9 cellular contexts compared by ENCODE assay signal in genomic region chr7:55130079-55130476, GRCh38.
DNase-seq lines count a peak whose midpoint lies in the region; ATAC-seq and TF ChIP-seq lines count a peak whose summit lies in the region.
"Had no signal": no experiment of that assay in that cellular context is flagged by ENCODE, and none has a peak within 500 bp of the region (broad histone marks: within the 10 kb centered on the region; RNA-seq: fewer than 3 reads in every experiment).

No MANE protein-coding gene starts in this region.

- H2AFZ ChIP-seq in GM23338 (no peak overlapping the region), SK-N-SH (ENCODE audit: low read depth) (no peak overlapping the region)

- H4K20me1 ChIP-seq in GM23338 (replicated peaks; ENCODE audit: insufficient read depth) (no peaks in the 10 kb centered on the region), SK-N-SH (ENCODE audit: insufficient read depth) (no peaks in the 10 kb centered on the region)

- H3K4me3 Mint-ChIP-seq in GM23338 = no peak overlapping the region
- H3K4me3 Mint-ChIP-seq in naive thymus-derived CD8-positive, alpha-beta T cell = no peak overlapping the region
- H3K4me3 Mint-ChIP-seq: T-helper 17 cell had no signal

- H3K4me1 ChIP-seq in GM23338 (ENCODE audit: insufficient read depth) = peaks cover 17% of the 10 kb centered on the region
- peaks cover 71 to 74% of the 10 kb centered on the region in 2 experiments for H3K4me1 ChIP-seq in SK-N-SH (ENCODE audit: control insufficient read depth in 1 of 2, insufficient read depth in 2 of 2, low read depth in 1 of 2, low read length in 1 of 2)
- peaks cover 95% of the 10 kb centered on the region for H3K4me1 ChIP-seq in left ventricle myocardium inferior

- H3K9me3 Mint-ChIP-seq in GM23338 = no peaks in the 10 kb centered on the region
- H3K9me3 Mint-ChIP-seq in naive thymus-derived CD8-positive, alpha-beta T cell = no peaks in the 10 kb centered on the region

- H3F3A ChIP-seq in GM23338 (replicated peaks; ENCODE audit: low read depth) (no peaks in the 10 kb centered on the region), SK-N-SH (replicated peaks; ENCODE audit: insufficient read depth) (peaks cover 79% of the 10 kb centered on the region)

- H3K27ac ChIP-seq in GM23338 (ENCODE audit: low read depth) (peak overlapping the region; percentile 45; the same call in 1 of the 2 replicates), SK-N-SH (ENCODE audit: low read depth in 2 of 2, low read length in 1 of 2) (peak overlapping the region; percentile 90 to 100), left ventricle myocardium inferior (replicated peaks) (peak overlapping the region; percentile 81)

- TF ChIP-seq EP300 in SK-N-SH (IDR thresholded peaks at IDR 0.05; ENCODE audit: borderline replicate concordance in 1 of 2, low read depth in 1 of 2, low read length in 1 of 2) = 0 out of 4 replicates have a peak, but pooled peaks of 1 of the 2 experiments have one; percentile 6

- POLR2A ChIA-PET in SK-N-SH (lab: Yijun Ruan, JAX) = interaction anchor here (0.6 kb wide), 1 partner anchor 21 kb away, joined by 3 read pairs; no protein-coding TSS in a partner anchor
- POLR2A ChIA-PET in naive thymus-derived CD8-positive, alpha-beta T cell (lab: Charles Lee) = no interaction called here

- no peak for TF ChIP-seq CTCF in GM23338 (conservative IDR thresholded peaks at IDR 0.05; ENCODE audit: low read depth in 2 of 2)
- TF ChIP-seq CTCF in SK-N-SH (IDR thresholded peaks at IDR 0.05) = no peak; the same call in 1 of the 2 replicates
- TF ChIP-seq CTCF in left ventricle myocardium inferior (IDR thresholded peaks at IDR 0.05; ENCODE audit: borderline replicate concordance) = no peak
- TF ChIP-seq CTCF in retinal pigment epithelial cell (conservative IDR thresholded peaks at IDR 0.05; ENCODE audit: low read depth, low read length) = peak; percentile 28

- H3K79me2 ChIP-seq in GM23338 (replicated peaks; ENCODE audit: insufficient read depth) = no peaks in the 10 kb centered on the region
- H3K79me2 ChIP-seq in SK-N-SH (ENCODE audit: insufficient read depth) = peaks cover 59% of the 10 kb centered on the region

- ATAC-seq in GM23338 = peak; percentile 50
- no peak for ATAC-seq in naive thymus-derived CD8-positive, alpha-beta T cell
- ATAC-seq: T-helper 17 cell had no signal

- H3K4me2 ChIP-seq in GM23338 (no peak overlapping the region), SK-N-SH (peak overlapping the region; percentile 53)

- intact Hi-C loops in left ventricle myocardium inferior (cut with micrococcal nuclease) = no loop called here

- CTCF ChIA-PET in SK-N-SH (lab: Yijun Ruan, JAX) = interaction anchor here (1.1 to 4.9 kb wide), 8 partner anchors 13 to 355 kb away, joined by 3 to 38 read pairs (median 5); no protein-coding TSS in a partner anchor

- peak overlapping the region; percentile 33; the same call in 1 of the 2 replicates for H3K9ac ChIP-seq in SK-N-SH

- H3K4me1 Mint-ChIP-seq in GM23338 = peaks cover 27% of the 10 kb centered on the region
- no peaks in the 10 kb centered on the region for H3K4me1 Mint-ChIP-seq in naive thymus-derived CD8-positive, alpha-beta T cell

- WGBS in SK-N-SH (ENCODE audit: low lambda C conversion rate) = 45% methylated on average over 5 of the region's 5 CpGs

- H3K9me2 ChIP-seq in GM23338 (ENCODE audit: insufficient read depth) = peaks cover 3% of the 10 kb centered on the region; the same call in 1 of the 2 replicates
- H3K9me2 ChIP-seq in SK-N-SH = no peaks in the 10 kb centered on the region

- H3K36me3 Mint-ChIP-seq in GM23338 (ENCODE audit: low read depth) = no peaks in the 10 kb centered on the region
- H3K36me3 Mint-ChIP-seq in naive thymus-derived CD8-positive, alpha-beta T cell = no peaks in the 10 kb centered on the region

- H3K9me3 ChIP-seq in SK-N-SH = no peaks in the 10 kb centered on the region
- H3K9me3 ChIP-seq in left ventricle myocardium inferior (replicated peaks) = no peaks in the 10 kb centered on the region

- H3K27me3 ChIP-seq in GM23338 (ENCODE audit: insufficient read depth) (no peaks in the 10 kb centered on the region), SK-N-SH (ENCODE audit: insufficient read depth) (no peaks in the 10 kb centered on the region), left ventricle myocardium inferior (ENCODE audit: low read depth) (no peaks in the 10 kb centered on the region)

- H3K27me3 Mint-ChIP-seq in GM23338 (ENCODE audit: insufficient read depth, low read depth, poor library complexity) = peaks cover 2% of the 10 kb centered on the region
- H3K27me3 Mint-ChIP-seq in naive thymus-derived CD8-positive, alpha-beta T cell = peaks cover 0 to 22% (median 6%) of the 10 kb centered on the region in 5 donors

- peak overlapping the region; percentile 74; the same call in 1 of the 2 replicates for H3K27ac Mint-ChIP-seq in GM23338
- H3K27ac Mint-ChIP-seq in naive thymus-derived CD8-positive, alpha-beta T cell = no peak overlapping the region
- H3K27ac Mint-ChIP-seq: T-helper 17 cell had no signal

- peak; percentile 35; the same call in 1 of the 2 replicates for TF ChIP-seq RAD21 in SK-N-SH (IDR thresholded peaks at IDR 0.05; ENCODE audit: low read length)

- H3K4me3 ChIP-seq in GM23338 = no peak overlapping the region
- H3K4me3 ChIP-seq in SK-N-SH (ENCODE audit: low read depth in 2 of 2, low read length in 1 of 2) = no peak overlapping the region
- H3K4me3 ChIP-seq in left ventricle myocardium inferior = no peak overlapping the region
- H3K4me3 ChIP-seq in retinal pigment epithelial cell (ENCODE audit: low read length) = no peak overlapping the region

- H3K36me3 ChIP-seq in GM23338 (ENCODE audit: insufficient read depth) (no peaks in the 10 kb centered on the region), SK-N-SH (replicated peaks in 1 of 2; ENCODE audit: control insufficient read depth in 1 of 2, insufficient read depth in 2 of 2, low read length in 1 of 2) (peaks cover 0 to 6% of the 10 kb centered on the region in 2 experiments), left ventricle myocardium inferior (no peaks in the 10 kb centered on the region)

- DNase-seq in GM23338 (ENCODE audit: low spot score) (no peak), SK-N-SH (no peak), left ventricle myocardium inferior (no peak), retinal pigment epithelial cell (ENCODE audit: low read depth) (peak; percentile 86), mucosa of gallbladder (ENCODE audit: low spot score) (no peak), UCSD-AML1 (lab: John Stamatoyannopoulos, UW; ENCODE audit: unreplicated experiment) (no peak)
- DNase-seq in naive thymus-derived CD8-positive, alpha-beta T cell = no peak
- no peak for DNase-seq in stimulated activated CD4-positive, alpha-beta T cell treated with anti-CD3 and anti-CD28 coated beads, Interleukin-15, amount 100 ng/mL, for 24 hours
- DNase-seq: T-helper 17 cell had no signal

TF ChIP-seq in GM23338, 12 proteins besides CTCF, POLR2A, EP300 and RAD21:
- TF ChIP-seq EZH2phosphoT487 (IDR thresholded peaks at IDR 0.05; ENCODE audit: unreplicated experiment) = no peak

TF ChIP-seq in SK-N-SH, 30 proteins besides CTCF, POLR2A, EP300 and RAD21:
- TF ChIP-seq SIN3A (IDR thresholded peaks at IDR 0.05; ENCODE audit: borderline replicate concordance, low read depth, low read length) = 0 out of 2 replicates have a peak, but pooled peaks have one; percentile 17
- TF ChIP-seq NFIC (IDR thresholded peaks at IDR 0.05; ENCODE audit: borderline replicate concordance) = peak; percentile 28; the same call in 1 of the 2 replicates
- TF ChIP-seq PBX3 (IDR thresholded peaks at IDR 0.05) = peak; percentile 38
- no peak for TF ChIP-seq MEF2A (IDR thresholded peaks at IDR 0.05; ENCODE audit: borderline replicate concordance, low read depth)

Comparison
In these comparisons a context has a peak if more than half of its experiments do, and no peak if none do; other contexts are left out.
1. H3K27ac ChIP-seq: peak in every context shown above with its lines; median percentile 95 in SK-N-SH; 81 in left ventricle myocardium inferior; 45 in GM23338.